11 cellular contexts compared by ENCODE assay signal in genomic region chrX:108036298-108036973, GRCh38. TPM values are rescaled to one million over a fixed set of nuclear protein-coding genes. Genes with fewer than 3 reads are reported as not detected.
DNase-seq lines count a peak whose midpoint lies in the region; ATAC-seq and TF ChIP-seq lines count a peak whose summit lies in the region.
"Had no signal": no experiment of that assay in that cellular context is flagged by ENCODE, and none has a peak within 500 bp of the region (broad histone marks: within the 10 kb centered on the region; RNA-seq: fewer than 3 reads in every experiment).

No MANE protein-coding gene starts in this region.

- H2AFZ ChIP-seq in mesenchymal stem cell (ENCODE audit: low read depth, low read length): no peak overlapping the region

- H3K4me3 ChIP-seq in body of pancreas (no peak overlapping the region), mesenchymal stem cell (ENCODE audit: insufficient read depth in 1 of 2, low read depth in 1 of 2, low read length in 2 of 2) (no peak overlapping the region)

- intact Hi-C loops in body of pancreas (cut with DNase I): no loop called here

- H3K9ac ChIP-seq in mesenchymal stem cell (ENCODE audit: low read length): no peak overlapping the region

- H4K91ac ChIP-seq in mesenchymal stem cell (ENCODE audit: low read length): no peak overlapping the region

- H3K27ac Mint-ChIP-seq in activated naive CD4-positive, alpha-beta T cell treated with anti-CD3 and anti-CD28 coated beads, Interleukin-2, amount 50 U/mL, for 72 hours: peak overlapping the region in 1 of 2 donors; percentile 30

- no peak overlapping the region for H2BK15ac ChIP-seq in mesenchymal stem cell (ENCODE audit: low read depth, poor library complexity, severe bottlenecking)

- no peaks in the 10 kb centered on the region for H3K79me1 ChIP-seq in mesenchymal stem cell (replicated peaks; ENCODE audit: low read length, poor library complexity, severe bottlenecking)

- H3K4me2 ChIP-seq in mesenchymal stem cell (ENCODE audit: low read length, poor library complexity, severe bottlenecking): no peak overlapping the region

- no peak overlapping the region for H2AK5ac ChIP-seq in mesenchymal stem cell (ENCODE audit: low read length, severe bottlenecking)

- no peak for TF ChIP-seq CTCF in body of pancreas (IDR thresholded peaks at IDR 0.05)

- H3K23ac ChIP-seq in mesenchymal stem cell (ENCODE audit: low read length in 2 of 2): no peak overlapping the region

- ATAC-seq in body of pancreas: peak; percentile 92
- ATAC-seq in activated naive CD4-positive, alpha-beta T cell treated with anti-CD3 and anti-CD28 coated beads, Interleukin-2, amount 50 U/mL, for 72 hours: no peak
- ATAC-seq in GM18498 (IDR thresholded peaks at IDR 0.05; ENCODE audit: unreplicated experiment): no peak
- no peak for ATAC-seq in GM18858 (IDR thresholded peaks at IDR 0.05; ENCODE audit: unreplicated experiment)
- ATAC-seq: activated CD4-positive, CD25-positive, alpha-beta regulatory T cell treated with anti-CD3 and anti-CD28 coated beads, Interleukin-2, amount 50 U/mL, for 24 hours had no signal

- H3K36me3 Mint-ChIP-seq in activated naive CD4-positive, alpha-beta T cell treated with anti-CD3 and anti-CD28 coated beads, Interleukin-2, amount 50 U/mL, for 72 hours: no peaks in the 10 kb centered on the region

- H3K36me3 ChIP-seq in body of pancreas (replicated peaks in 1 of 2; ENCODE audit: insufficient read depth in 1 of 2, low read depth in 2 of 2) (no peaks in the 10 kb centered on the region), mesenchymal stem cell (ENCODE audit: control insufficient read depth in 1 of 2, insufficient read depth in 2 of 2, low read depth in 1 of 2, low read length in 2 of 2) (no peaks in the 10 kb centered on the region)

- no peak overlapping the region for H3K4ac ChIP-seq in mesenchymal stem cell (ENCODE audit: low read depth in 1 of 2, low read length in 2 of 2)

- H3K9me3 ChIP-seq in body of pancreas: no peaks in the 10 kb centered on the region
- H3K9me3 ChIP-seq in mesenchymal stem cell (ENCODE audit: control insufficient read depth, low read length): no peaks in the 10 kb centered on the region

- 72 to 84% methylated on average over 3 to 4 of the region's 4 CpGs for WGBS in body of pancreas, 2 donors
- WGBS in mesenchymal stem cell: 70% methylated on average over 3 of the region's 4 CpGs

- H3K27me3 ChIP-seq in body of pancreas: no peaks in the 10 kb centered on the region
- peaks cover 0 to 37% of the 10 kb centered on the region in 2 experiments for H3K27me3 ChIP-seq in mesenchymal stem cell (ENCODE audit: control insufficient read depth in 1 of 2, insufficient read depth in 1 of 2, low read length in 2 of 2)

- H3K9me3 Mint-ChIP-seq in activated naive CD4-positive, alpha-beta T cell treated with anti-CD3 and anti-CD28 coated beads, Interleukin-2, amount 50 U/mL, for 72 hours: no peaks in the 10 kb centered on the region

- no peak overlapping the region for H4K8ac ChIP-seq in mesenchymal stem cell (ENCODE audit: low read length)

- H3K18ac ChIP-seq in mesenchymal stem cell (ENCODE audit: low read depth in 1 of 2, low read length in 2 of 2): no peak overlapping the region

- H3K4me1 ChIP-seq in body of pancreas (peaks cover 5% of the 10 kb centered on the region), mesenchymal stem cell (ENCODE audit: control insufficient read depth, insufficient read depth, low read depth, low read length) (no peaks in the 10 kb centered on the region)

- peak; percentile 32 for DNase-seq in COLO668 (lab: John Stamatoyannopoulos, UW; ENCODE audit: unreplicated experiment)
- DNase-seq in M059J (ENCODE audit: low read depth): peak; percentile 65
- DNase-seq in body of pancreas: peak in 2 of 4 donors; percentile 58 to 60
- DNase-seq in mesenchymal stem cell: peak; percentile 68
- DNase-seq in GF-D8 (lab: John Stamatoyannopoulos, UW): no peak
- DNase-seq in activated naive CD4-positive, alpha-beta T cell treated with anti-CD3 and anti-CD28 coated beads, Interleukin-2, amount 50 U/mL, for 72 hours (ENCODE audit: low spot score in 2 of 2): no peak

- H3K14ac ChIP-seq in mesenchymal stem cell (ENCODE audit: low read length in 2 of 2): no peak overlapping the region

- no peak overlapping the region for H2BK120ac ChIP-seq in mesenchymal stem cell (ENCODE audit: low read depth, low read length)

- no peak overlapping the region for H2BK12ac ChIP-seq in mesenchymal stem cell (ENCODE audit: low read length in 2 of 2)

- no peak overlapping the region for H2BK5ac ChIP-seq in mesenchymal stem cell (ENCODE audit: low read depth, low read length, poor library complexity, severe bottlenecking)

- H3K27ac ChIP-seq in body of pancreas (peak overlapping the region in 1 of 4 donors; percentile 60), mesenchymal stem cell (ENCODE audit: low read length, poor library complexity, severe bottlenecking) (peak overlapping the region; percentile 20)

- no peak for TF ChIP-seq POLR2A in body of pancreas (IDR thresholded peaks at IDR 0.05)

RNA-seq across cellular contexts. Expression of gene VSIG1, which starts 8.4 kb away (rescaled TPM):
- total RNA-seq in M059J (2014; rRNA removed; shearing (Covaris generic)): 0.15 TPM in 1 of 2 replicates, not detected in the other
- total RNA-seq in body of pancreas: 1 to 10 TPM in 1 of 2 donors, under 1 TPM in 1; 0.33 to 2.6 TPM
- polyA plus RNA-seq in mesenchymal stem cell (2013, experiment 1 of 2): 0.03 TPM
- polyA plus RNA-seq in mesenchymal stem cell (2013, experiment 2 of 2): 0.01 TPM
- 1 to 10 TPM in 1 of 2 donors, under 1 TPM in 1; 0.18 to 4.4 TPM for total RNA-seq in activated naive CD4-positive, alpha-beta T cell treated with anti-CD3 and anti-CD28 coated beads, Interleukin-2, amount 50 U/mL, for 72 hours
- total RNA-seq: cardiac septum had no signal

RNA-seq across cellular contexts. Expression of gene TEX13B, which starts 54.3 kb away (rescaled TPM):
- not detected in 2 replicates for total RNA-seq in M059J (2014; rRNA removed; shearing (Covaris generic))
- total RNA-seq in body of pancreas: not detected
- not detected for polyA plus RNA-seq in mesenchymal stem cell (2013, experiment 1 of 2)
- polyA plus RNA-seq in mesenchymal stem cell (2013, experiment 2 of 2): not detected
- not detected for total RNA-seq in activated naive CD4-positive, alpha-beta T cell treated with anti-CD3 and anti-CD28 coated beads, Interleukin-2, amount 50 U/mL, for 72 hours
- total RNA-seq: cardiac septum, ureter had no signal

RNA-seq across cellular contexts. Expression of gene PSMD10, which starts 54.9 kb away (rescaled TPM):
- total RNA-seq in M059J (2014; rRNA removed; shearing (Covaris generic)): 148 and 193 TPM in 2 replicates
- 10 to 100 TPM; 14.8 to 26.5 TPM for total RNA-seq in body of pancreas
- 39.2 TPM for polyA plus RNA-seq in mesenchymal stem cell (2013, experiment 1 of 2)
- polyA plus RNA-seq in mesenchymal stem cell (2013, experiment 2 of 2): 43.2 TPM
- 10 to 100 TPM; 36.9 to 59.4 TPM for total RNA-seq in activated naive CD4-positive, alpha-beta T cell treated with anti-CD3 and anti-CD28 coated beads, Interleukin-2, amount 50 U/mL, for 72 hours

RNA-seq across cellular contexts. Expression of gene ATG4A, which starts 55.1 kb away (rescaled TPM):
- total RNA-seq in M059J (2014; rRNA removed; shearing (Covaris generic)): 21.9 and 31.2 TPM in 2 replicates
- total RNA-seq in body of pancreas: 10 to 100 TPM; 11.2 to 31.6 TPM
- 9.4 TPM for polyA plus RNA-seq in mesenchymal stem cell (2013, experiment 1 of 2)
- polyA plus RNA-seq in mesenchymal stem cell (2013, experiment 2 of 2): 10.6 TPM
- total RNA-seq in activated naive CD4-positive, alpha-beta T cell treated with anti-CD3 and anti-CD28 coated beads, Interleukin-2, amount 50 U/mL, for 72 hours: 10 to 100 TPM in 1 of 2 donors, 1 to 10 TPM in 1; 6.7 to 24.3 TPM

Comparison
In these comparisons a context has a peak if more than half of its experiments do, and no peak if none do; other contexts are left out.
1. DNase-seq: peak in COLO668 (single experiment), M059J (single experiment) and mesenchymal stem cell (single experiment); none in GF-D8 (single experiment) and activated naive CD4-positive, alpha-beta T cell treated with anti-CD3 and anti-CD28 coated beads, Interleukin-2, amount 50 U/mL, for 72 hours (0 of 2).